28 cellular contexts compared by ENCODE assay signal in genomic region chr3:65262554-65262953, GRCh38.
"Had no signal": no experiment of that assay in that cellular context is flagged by ENCODE, and none has a peak within 500 bp of the region (broad histone marks: within the 10 kb centered on the region; RNA-seq: fewer than 3 reads in every experiment).

No MANE protein-coding gene starts in this region.

- DNase-seq: activated B cell treated with CpG ODN at 0.5 μM for 24 hours; activated CD4-positive, alpha-beta T cell treated with anti-CD3 and anti-CD28 coated beads for 1 hour; activated CD4-positive, alpha-beta T cell treated with anti-CD3 and anti-CD28 coated beads, Interleukin-2, amount 10 ng/mL, durations not matched to agents 24 days and 14 days; activated CD4-positive, alpha-beta T cell treated with anti-CD3 and anti-CD28 coated beads, Interleukin-2, amount 50 U/mL, for 48 hours; activated CD8-positive, alpha-beta memory T cell treated with anti-CD3 and anti-CD28 coated beads, Interleukin-2, amount 10 ng/mL, durations not matched to agents 7 days and 5 days; activated effector memory CD4-positive, alpha-beta T cell treated with Interleukin-2 at 50 U/mL for 16 hours; activated naive CD4-positive, alpha-beta T cell; activated T-cell treated with anti-CD3 and anti-CD28 coated beads, Interleukin-2, amount 50 U/mL, for 24 hours; aorta; body of pancreas; KG1; MV-4-11; NCI-H1092 treated with DMSO at 0.1 percent for 48 hours; NCI-H1417 treated with DMSO at 0.1 percent for 48 hours; NCI-H1694; NCI-H2029; NCI-H510A treated with DMSO at 0.1 percent for 48 hours; NCI-H69; PC-3; T-cell; T-helper 2 cell; T1000 had no signal

- H3K27me3 ChIP-seq: body of pancreas had no signal

- H3K27ac Mint-ChIP-seq: activated B cell treated with CpG ODN at 0.5 μM for 24 hours; activated CD4-positive, alpha-beta T cell treated with anti-CD3 and anti-CD28 coated beads, Interleukin-2, amount 10 ng/mL, durations not matched to agents 24 days and 14 days; activated CD8-positive, alpha-beta memory T cell treated with anti-CD3 and anti-CD28 coated beads, Interleukin-2, amount 10 ng/mL, durations not matched to agents 7 days and 5 days; activated naive CD4-positive, alpha-beta T cell treated with anti-CD3 and anti-CD28 coated beads, Interleukin-2, amount 50 U/mL, for 24 hours; activated T-cell treated with anti-CD3 and anti-CD28 coated beads, Interleukin-2, amount 50 U/mL, for 24 hours; activated T-helper 1 cell treated with anti-CD3 and anti-CD28 coated beads, Interleukin-12 subunit alpha, Interleukin-12 subunit beta, Interleukin-2, Interleukin-4 antibody, amounts not matched to agents 30 ng/mL and 10 ng/mL and 1 ng/mL, durations not matched to agents 14 hours and 24 hours and 36 hours; IgD-negative memory B cell; T-cell had no signal

- H3K4me1 ChIP-seq: body of pancreas had no signal

- H3K27ac ChIP-seq: body of pancreas, SK-N-MC had no signal

- H3K27me3 Mint-ChIP-seq: activated B cell treated with CpG ODN at 0.5 μM for 24 hours; activated CD4-positive, alpha-beta T cell treated with anti-CD3 and anti-CD28 coated beads, Interleukin-2, amount 10 ng/mL, durations not matched to agents 24 days and 14 days; activated CD8-positive, alpha-beta memory T cell treated with anti-CD3 and anti-CD28 coated beads, Interleukin-2, amount 10 ng/mL, durations not matched to agents 7 days and 5 days; activated T-cell treated with anti-CD3 and anti-CD28 coated beads, Interleukin-2, amount 50 U/mL, for 24 hours; T-cell had no signal

- H3K4me3 ChIP-seq: body of pancreas, SK-N-MC had no signal

- H3K9me3 Mint-ChIP-seq: activated CD4-positive, alpha-beta T cell treated with anti-CD3 and anti-CD28 coated beads, Interleukin-2, amount 10 ng/mL, durations not matched to agents 24 days and 14 days had no signal

- FAIRE-seq: bronchial epithelial cell, TTC549 had no signal

- H3K4me3 Mint-ChIP-seq: activated B cell treated with CpG ODN at 0.5 μM for 24 hours; activated CD4-positive, alpha-beta T cell treated with anti-CD3 and anti-CD28 coated beads, Interleukin-2, amount 10 ng/mL, durations not matched to agents 24 days and 14 days; activated CD8-positive, alpha-beta memory T cell treated with anti-CD3 and anti-CD28 coated beads, Interleukin-2, amount 10 ng/mL, durations not matched to agents 7 days and 5 days; activated naive CD4-positive, alpha-beta T cell treated with anti-CD3 and anti-CD28 coated beads, Interleukin-2, amount 50 U/mL, for 24 hours; activated T-cell treated with anti-CD3 and anti-CD28 coated beads, Interleukin-2, amount 50 U/mL, for 24 hours; activated T-helper 1 cell treated with anti-CD3 and anti-CD28 coated beads, Interleukin-12 subunit alpha, Interleukin-12 subunit beta, Interleukin-2, Interleukin-4 antibody, amounts not matched to agents 30 ng/mL and 10 ng/mL and 1 ng/mL, durations not matched to agents 14 hours and 24 hours and 36 hours; IgD-negative memory B cell; T-cell had no signal

- ATAC-seq: activated CD8-positive, alpha-beta memory T cell treated with anti-CD3 and anti-CD28 coated beads, Interleukin-2, amount 10 ng/mL, durations not matched to agents 7 days and 5 days; body of pancreas; PC-3; T-cell had no signal

- H3K4me1 Mint-ChIP-seq: activated B cell treated with CpG ODN at 0.5 μM for 24 hours; activated CD4-positive, alpha-beta T cell treated with anti-CD3 and anti-CD28 coated beads, Interleukin-2, amount 10 ng/mL, durations not matched to agents 24 days and 14 days; activated CD8-positive, alpha-beta memory T cell treated with anti-CD3 and anti-CD28 coated beads, Interleukin-2, amount 10 ng/mL, durations not matched to agents 7 days and 5 days; activated naive CD4-positive, alpha-beta T cell treated with anti-CD3 and anti-CD28 coated beads, Interleukin-2, amount 50 U/mL, for 24 hours; IgD-negative memory B cell; T-cell had no signal

- H3K36me3 Mint-ChIP-seq: activated CD8-positive, alpha-beta memory T cell treated with anti-CD3 and anti-CD28 coated beads, Interleukin-2, amount 10 ng/mL, durations not matched to agents 7 days and 5 days; activated naive CD4-positive, alpha-beta T cell treated with anti-CD3 and anti-CD28 coated beads, Interleukin-2, amount 50 U/mL, for 24 hours; IgD-negative memory B cell; T-cell had no signal

- H3K9me3 ChIP-seq: body of pancreas had no signal
